ENCODE assay signal across 1 cellular context in genomic region chr3:189787622-189788021, GRCh38.
TF ChIP-seq lines count a peak whose summit lies in the region.

No MANE protein-coding gene starts in this region.

TF ChIP-seq in IMR-90, 13 proteins besides CTCF, POLR2A, EP300 and RAD21 (continued from another document):
- TF ChIP-seq ELK1 (IDR thresholded peaks at IDR 0.05; ENCODE audit: borderline replicate concordance, low read depth, low read length) = no peak
- TF ChIP-seq, protein P1, sequence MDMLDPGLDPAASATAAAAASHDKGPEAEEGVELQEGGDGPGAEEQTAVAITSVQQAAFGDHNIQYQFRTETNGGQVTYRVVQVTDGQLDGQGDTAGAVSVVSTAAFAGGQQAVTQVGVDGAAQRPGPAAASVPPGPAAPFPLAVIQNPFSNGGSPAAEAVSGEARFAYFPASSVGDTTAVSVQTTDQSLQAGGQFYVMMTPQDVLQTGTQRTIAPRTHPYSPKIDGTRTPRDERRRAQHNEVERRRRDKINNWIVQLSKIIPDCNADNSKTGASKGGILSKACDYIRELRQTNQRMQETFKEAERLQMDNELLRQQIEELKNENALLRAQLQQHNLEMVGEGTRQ (IDR thresholded peaks at IDR 0.05; ENCODE audit: low read depth, low read length) = no peak
- no peak for TF ChIP-seq MAZ (IDR thresholded peaks at IDR 0.05; ENCODE audit: borderline replicate concordance, low read depth, low read length)
- no peak for TF ChIP-seq NFE2L2 (IDR thresholded peaks at IDR 0.05; ENCODE audit: low read depth, low read length)
- TF ChIP-seq RCOR1 (IDR thresholded peaks at IDR 0.05; ENCODE audit: insufficient replicate concordance, low read length) = no peak
